10 cellular contexts compared by ENCODE assay signal in genomic region chr14:86799244-86799647, GRCh38.
DNase-seq lines count a peak whose midpoint lies in the region; TF ChIP-seq lines count a peak whose summit lies in the region.
"Had no signal": no experiment of that assay in that cellular context is flagged by ENCODE, and none has a peak within 500 bp of the region (broad histone marks: within the 10 kb centered on the region; RNA-seq: fewer than 3 reads in every experiment).

No MANE protein-coding gene starts in this region.

- TF ChIP-seq CTCF in epithelial cell of proximal tubule (conservative IDR thresholded peaks at IDR 0.05; ENCODE audit: low read depth, low read length) = peak; percentile 32

- DNase-seq in GM04503 (ENCODE audit: low read depth) (peak; percentile 95), NCI-H226 (peak; percentile 61), epithelial cell of proximal tubule (ENCODE audit: low read depth) (peak; percentile 90), renal cortical epithelial cell (ENCODE audit: low read depth) (peak; percentile 95), NCI-H446 treated with DMSO at 0.1 percent for 48 hours (lab: John Stamatoyannopoulos, UW) (no peak)
- DNase-seq in stimulated activated naive CD4-positive, alpha-beta T cell treated with Interleukin-2 at 50 U/mL for 16 hours (lab: John Stamatoyannopoulos, UW) = no peak
- no peak for DNase-seq in activated CD8-positive, alpha-beta memory T cell treated with anti-CD3 and anti-CD28 coated beads, Interleukin-2, amount 50 U/mL, for 4 hours
- DNase-seq: activated effector memory CD4-positive, alpha-beta T cell treated with Interleukin-2 at 50 U/mL for 16 hours; naive B cell; NCI-H2029 treated with DMSO at 0.1 percent for 48 hours had no signal

- no peak overlapping the region for H3K4me3 ChIP-seq in epithelial cell of proximal tubule (ENCODE audit: low read depth, low read length)

Comparison
In these comparisons a context has a peak if more than half of its experiments do, and no peak if none do; other contexts are left out.
1. DNase-seq: peak in GM04503 (single experiment), NCI-H226 (single experiment), epithelial cell of proximal tubule (single experiment) and renal cortical epithelial cell (single experiment); none in stimulated activated naive CD4-positive, alpha-beta T cell treated with Interleukin-2 at 50 U/mL for 16 hours (single experiment), activated CD8-positive, alpha-beta memory T cell treated with anti-CD3 and anti-CD28 coated beads, Interleukin-2, amount 50 U/mL, for 4 hours (single experiment) and NCI-H446 treated with DMSO at 0.1 percent for 48 hours (single experiment).